ENCODE assay signal across 1 cellular context in the genomic region with DNA sequence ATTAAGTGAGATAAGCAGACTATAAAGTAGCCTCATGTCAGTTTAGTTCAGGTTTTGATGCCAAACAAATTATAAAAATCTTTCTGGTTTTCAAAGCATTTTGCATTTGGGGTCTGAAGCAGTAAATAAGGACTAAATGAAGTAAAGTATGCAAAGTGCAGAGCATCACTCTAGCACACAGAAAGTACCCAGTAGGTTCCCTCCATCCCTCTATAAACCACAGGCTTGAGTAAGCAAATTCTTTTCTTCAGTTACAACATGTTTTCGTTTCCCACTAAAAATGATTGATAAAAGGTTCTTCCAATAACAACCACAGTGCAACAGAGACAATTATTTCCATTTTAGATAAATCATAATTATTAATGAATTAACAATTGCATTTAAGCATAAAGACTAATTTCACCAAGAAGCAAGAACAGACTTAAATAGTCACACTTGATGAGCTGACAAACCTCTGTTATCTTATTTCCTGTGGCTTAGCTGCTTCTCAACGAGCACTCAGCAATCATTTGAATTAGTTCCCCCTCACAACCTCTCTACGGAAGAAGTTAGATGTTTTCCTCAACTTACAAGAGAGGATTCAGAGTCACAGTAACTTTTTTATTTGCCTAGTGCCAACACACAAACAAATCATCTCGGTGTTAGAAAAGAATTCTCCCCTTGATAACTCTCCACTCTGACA.
TF ChIP-seq lines count a peak whose summit lies in the region.

No MANE protein-coding gene starts in this region.

TF ChIP-seq in WTC11, 78 proteins besides CTCF, POLR2A, EP300 and RAD21 (continued from another document):
- TF ChIP-seq, protein P1, sequence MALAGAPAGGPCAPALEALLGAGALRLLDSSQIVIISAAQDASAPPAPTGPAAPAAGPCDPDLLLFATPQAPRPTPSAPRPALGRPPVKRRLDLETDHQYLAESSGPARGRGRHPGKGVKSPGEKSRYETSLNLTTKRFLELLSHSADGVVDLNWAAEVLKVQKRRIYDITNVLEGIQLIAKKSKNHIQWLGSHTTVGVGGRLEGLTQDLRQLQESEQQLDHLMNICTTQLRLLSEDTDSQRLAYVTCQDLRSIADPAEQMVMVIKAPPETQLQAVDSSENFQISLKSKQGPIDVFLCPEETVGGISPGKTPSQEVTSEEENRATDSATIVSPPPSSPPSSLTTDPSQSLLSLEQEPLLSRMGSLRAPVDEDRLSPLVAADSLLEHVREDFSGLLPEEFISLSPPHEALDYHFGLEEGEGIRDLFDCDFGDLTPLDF (CRISPR knock-in tag; IDR thresholded peaks at IDR 0.05) = no peak
- TF ChIP-seq USF1 (CRISPR knock-in tag; IDR thresholded peaks at IDR 0.05) (no peak), ATF1 (CRISPR knock-in tag; IDR thresholded peaks at IDR 0.05) (no peak), FOXP1 (CRISPR knock-in tag; IDR thresholded peaks at IDR 0.05; ENCODE audit: borderline replicate concordance) (no peak), ZNF317 (CRISPR knock-in tag; IDR thresholded peaks at IDR 0.05; ENCODE audit: borderline replicate concordance, low read depth) (no peak), ZNF281 (CRISPR knock-in tag; IDR thresholded peaks at IDR 0.05) (no peak), SP1 (CRISPR knock-in tag; conservative IDR thresholded peaks at IDR 0.05) (no peak), KAT7 (CRISPR knock-in tag; IDR thresholded peaks at IDR 0.05; ENCODE audit: borderline replicate concordance) (no peak), SOX15 (CRISPR knock-in tag; IDR thresholded peaks at IDR 0.05) (no peak), TEAD4 (CRISPR knock-in tag; IDR thresholded peaks at IDR 0.05) (no peak), EMX1 (CRISPR knock-in tag; IDR thresholded peaks at IDR 0.05) (no peak), HMGXB4 (CRISPR knock-in tag; IDR thresholded peaks at IDR 0.05) (no peak)
- TF ChIP-seq, protein P2, sequence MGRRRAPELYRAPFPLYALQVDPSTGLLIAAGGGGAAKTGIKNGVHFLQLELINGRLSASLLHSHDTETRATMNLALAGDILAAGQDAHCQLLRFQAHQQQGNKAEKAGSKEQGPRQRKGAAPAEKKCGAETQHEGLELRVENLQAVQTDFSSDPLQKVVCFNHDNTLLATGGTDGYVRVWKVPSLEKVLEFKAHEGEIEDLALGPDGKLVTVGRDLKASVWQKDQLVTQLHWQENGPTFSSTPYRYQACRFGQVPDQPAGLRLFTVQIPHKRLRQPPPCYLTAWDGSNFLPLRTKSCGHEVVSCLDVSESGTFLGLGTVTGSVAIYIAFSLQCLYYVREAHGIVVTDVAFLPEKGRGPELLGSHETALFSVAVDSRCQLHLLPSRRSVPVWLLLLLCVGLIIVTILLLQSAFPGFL (CRISPR knock-in tag; IDR thresholded peaks at IDR 0.05; ENCODE audit: borderline replicate concordance) = no peak
